Comparison of ENCODE assay signal across 1 cellular context in genomic region chr17:43020789-43021738, GRCh38.
TF ChIP-seq lines count a peak whose summit lies in the region.

No MANE protein-coding gene starts in this region.

TF ChIP-seq in HepG2, 621 proteins besides CTCF, POLR2A, EP300 and RAD21 (continued from another document and continues in another):
- peak; percentile 39; the same call in 1 of the 2 replicates for TF ChIP-seq ZHX2 (IDR thresholded peaks at IDR 0.05; ENCODE audit: low read depth)
- no peak for TF ChIP-seq ZHX2 (CRISPR knock-in tag; IDR thresholded peaks at IDR 0.05; ENCODE audit: borderline replicate concordance)
- 0 out of 2 replicates have a peak, but pooled peaks have one; percentile 19 for TF ChIP-seq KDM4B (CRISPR knock-in tag; IDR thresholded peaks at IDR 0.05)
- peak; percentile 31; the same call in 1 of the 2 replicates for TF ChIP-seq ZNF768 (CRISPR knock-in tag; IDR thresholded peaks at IDR 0.05)
- TF ChIP-seq SIX1 (CRISPR knock-in tag; IDR thresholded peaks at IDR 0.05; ENCODE audit: borderline replicate concordance), result 0 out of 2 replicates have a peak, but pooled peaks have one; percentile 33
- TF ChIP-seq MTA1 (CRISPR knock-in tag; IDR thresholded peaks at IDR 0.05; ENCODE audit: borderline replicate concordance), result no peak; the same call in 1 of the 2 replicates
- peak; percentile 61; the same call in 1 of the 2 replicates for TF ChIP-seq ZNF354B (CRISPR knock-in tag; IDR thresholded peaks at IDR 0.05)
- 0 out of 2 replicates have a peak, but pooled peaks have one; percentile 51 for TF ChIP-seq SNAPC5 (CRISPR knock-in tag; IDR thresholded peaks at IDR 0.05; ENCODE audit: borderline replicate concordance)
- TF ChIP-seq ZBTB7A (CRISPR knock-in tag; IDR thresholded peaks at IDR 0.05), result peak; percentile 46; the same call in 1 of the 2 replicates
- peak; percentile 65; the same call in 1 of the 2 replicates for TF ChIP-seq HDAC2 (CRISPR knock-in tag; IDR thresholded peaks at IDR 0.05)
- TF ChIP-seq ZBTB26 (CRISPR knock-in tag; IDR thresholded peaks at IDR 0.05; ENCODE audit: borderline replicate concordance), result peak; percentile 60; the same call in 1 of the 2 replicates
- TF ChIP-seq ZNF572 (CRISPR knock-in tag; IDR thresholded peaks at IDR 0.05), result no peak
- TF ChIP-seq IKZF5 (CRISPR knock-in tag; IDR thresholded peaks at IDR 0.05), result no peak
- no peak for TF ChIP-seq ZBTB4 (CRISPR knock-in tag; IDR thresholded peaks at IDR 0.05; ENCODE audit: borderline replicate concordance)
- TF ChIP-seq SOX5 (CRISPR knock-in tag; IDR thresholded peaks at IDR 0.05; ENCODE audit: borderline replicate concordance), result peak; percentile 49; the same call in 1 of the 2 replicates
- 0 out of 2 replicates have a peak, but pooled peaks have one; percentile 23 for TF ChIP-seq TSC22D2 (CRISPR knock-in tag; IDR thresholded peaks at IDR 0.05; ENCODE audit: borderline replicate concordance)
- TF ChIP-seq RXRB (CRISPR knock-in tag; IDR thresholded peaks at IDR 0.05; ENCODE audit: borderline replicate concordance), result 0 out of 2 replicates have a peak, but pooled peaks have one; percentile 26
- TF ChIP-seq ZNF605 (CRISPR knock-in tag; IDR thresholded peaks at IDR 0.05), result no peak; the same call in 1 of the 2 replicates
- peak; percentile 74 for TF ChIP-seq TEAD3 (CRISPR knock-in tag; optimal IDR thresholded peaks at IDR 0.05; ENCODE audit: borderline replicate concordance)
- TF ChIP-seq ZC3H13 (CRISPR knock-in tag; IDR thresholded peaks at IDR 0.05), result peak; percentile 6; the same call in 1 of the 2 replicates
- no peak for TF ChIP-seq FOXJ3 (CRISPR knock-in tag; IDR thresholded peaks at IDR 0.05; ENCODE audit: borderline replicate concordance)
- TF ChIP-seq ZBTB38 (CRISPR knock-in tag; IDR thresholded peaks at IDR 0.05), result peak; percentile 76
- peak; percentile 62; the same call in 1 of the 2 replicates for TF ChIP-seq NFKBIZ (CRISPR knock-in tag; IDR thresholded peaks at IDR 0.05)
- 0 out of 2 replicates have a peak, but pooled peaks have one; percentile 52 for TF ChIP-seq ZMYM2 (CRISPR knock-in tag; IDR thresholded peaks at IDR 0.05)
- no peak for TF ChIP-seq ZNF225 (CRISPR knock-in tag; IDR thresholded peaks at IDR 0.05)
- TF ChIP-seq SRSF1 (optimal IDR thresholded peaks at IDR 0.05; ENCODE audit: low read depth, low read length), result peak; percentile 97
- TF ChIP-seq TFE3 (CRISPR knock-in tag; IDR thresholded peaks at IDR 0.05), result peak; percentile 69
- peak; percentile 22; the same call in 1 of the 2 replicates for TF ChIP-seq BRD4 (CRISPR knock-in tag; IDR thresholded peaks at IDR 0.05)
- TF ChIP-seq CERS6 (CRISPR knock-in tag; IDR thresholded peaks at IDR 0.05), result no peak
- 0 out of 2 replicates have a peak, but pooled peaks have one; percentile 23 for TF ChIP-seq KLF6 (CRISPR knock-in tag; IDR thresholded peaks at IDR 0.05)
- TF ChIP-seq ZNF737 (CRISPR knock-in tag; IDR thresholded peaks at IDR 0.05; ENCODE audit: borderline replicate concordance), result 0 out of 2 replicates have a peak, but pooled peaks have one; percentile 48
- TF ChIP-seq TEAD2 (CRISPR knock-in tag; IDR thresholded peaks at IDR 0.05), result no peak
- TF ChIP-seq ZNF251 (CRISPR knock-in tag; IDR thresholded peaks at IDR 0.05), result no peak
- TF ChIP-seq IKZF4 (CRISPR knock-in tag; IDR thresholded peaks at IDR 0.05; ENCODE audit: borderline replicate concordance, low read depth, not compliant biosample characterization), result peak; percentile 16
- peak; percentile 72; the same call in 1 of the 2 replicates for TF ChIP-seq ZXDC (CRISPR knock-in tag; IDR thresholded peaks at IDR 0.05)
- peak; percentile 85; the same call in 1 of the 2 replicates for TF ChIP-seq ZNF30 (CRISPR knock-in tag; IDR thresholded peaks at IDR 0.05)
- no peak; the same call in 1 of the 2 replicates for TF ChIP-seq IRF9 (CRISPR knock-in tag; IDR thresholded peaks at IDR 0.05; ENCODE audit: borderline replicate concordance)
